Comparison of ENCODE assay signal across 14 cellular contexts in genomic region chr16:3589001-3589400, GRCh38. TPM values are rescaled to one million over a fixed set of nuclear protein-coding genes. Genes with fewer than 3 reads are reported as not detected.
DNase-seq lines count a peak whose midpoint lies in the region; ATAC-seq and TF ChIP-seq lines count a peak whose summit lies in the region.
"Had no signal": no experiment of that assay in that cellular context is flagged by ENCODE, and none has a peak within 500 bp of the region (broad histone marks: within the 10 kb centered on the region; RNA-seq: fewer than 3 reads in every experiment).

No MANE protein-coding gene starts in this region.

- DNase-seq in OCI-LY7 (ENCODE audit: low spot score) (no peak), lower lobe of right lung (peak; percentile 47), NCI-H1436 (lab: John Stamatoyannopoulos, UW) (no peak), left lobe of liver (ENCODE audit: low spot score) (no peak), PC-3 (no peak)
- DNase-seq in stimulated activated naive B cell treated with anti-CD40 and anti-IgM and Interleukin-4, amounts not matched to agents 10 μg/mL and 1 μg/mL and 100 μg/mL, for 72 hours = no peak
- DNase-seq: Caco-2; CD8-positive, alpha-beta memory T cell; DND-41; HCEC 1CT; HFFc6 had no signal

- H3K9me3 ChIP-seq in DOHH2 (ENCODE audit: control insufficient read depth, insufficient read depth, low read length) (no peaks in the 10 kb centered on the region), OCI-LY7 (ENCODE audit: low read length) (no peaks in the 10 kb centered on the region), lower lobe of right lung (no peaks in the 10 kb centered on the region), PC-3 (ENCODE audit: low read length) (no peaks in the 10 kb centered on the region)
- H3K9me3 ChIP-seq: Caco-2 had no signal

- H4K20me1 ChIP-seq in DOHH2 (ENCODE audit: control insufficient read depth, insufficient read depth, low read depth, low read length) (no peaks in the 10 kb centered on the region), OCI-LY7 (ENCODE audit: insufficient read depth, low read length) (no peaks in the 10 kb centered on the region), PC-3 (ENCODE audit: low read length) (no peaks in the 10 kb centered on the region)

- H3F3A ChIP-seq in DOHH2 (ENCODE audit: control insufficient read depth, insufficient read depth) = peaks cover 12% of the 10 kb centered on the region
- H3F3A ChIP-seq in PC-3 (ENCODE audit: low read length, unreplicated experiment) = no peaks in the 10 kb centered on the region

- peak overlapping the region; percentile 75; the same call in 1 of the 2 replicates for H3K4me2 ChIP-seq in DOHH2 (ENCODE audit: low read length)
- peak overlapping the region; percentile 71 for H3K4me2 ChIP-seq in OCI-LY7 (ENCODE audit: low read length)
- no peak overlapping the region for H3K4me2 ChIP-seq in PC-3 (ENCODE audit: low read length)

- ATAC-seq in lower lobe of right lung (no peak), left lobe of liver (no peak), PC-3 (no peak)
- no peak for ATAC-seq in stimulated activated naive B cell treated with anti-CD40 and anti-IgM and Interleukin-4, amounts not matched to agents 10 μg/mL and 1 μg/mL and 100 μg/mL, for 72 hours (replicated peaks)
- ATAC-seq: HepG2 had no signal

- H3K4me3 Mint-ChIP-seq in stimulated activated naive B cell treated with anti-CD40 and anti-IgM and Interleukin-4, amounts not matched to agents 10 μg/mL and 1 μg/mL and 100 μg/mL, for 72 hours = no peak overlapping the region
- H3K4me3 Mint-ChIP-seq: B cell; CD8-positive, alpha-beta memory T cell; HFFc6 had no signal

- H3K4me1 Mint-ChIP-seq in stimulated activated naive B cell treated with anti-CD40 and anti-IgM and Interleukin-4, amounts not matched to agents 10 μg/mL and 1 μg/mL and 100 μg/mL, for 72 hours = peaks cover 0 to 3% of the 10 kb centered on the region in 2 donors

- H3K36me3 Mint-ChIP-seq in stimulated activated naive B cell treated with anti-CD40 and anti-IgM and Interleukin-4, amounts not matched to agents 10 μg/mL and 1 μg/mL and 100 μg/mL, for 72 hours = peaks cover 35 to 64% of the 10 kb centered on the region in 2 donors

- no peak overlapping the region for H2AFZ ChIP-seq in OCI-LY7 (ENCODE audit: low read length)
- H2AFZ ChIP-seq in PC-3 (ENCODE audit: low read length) = no peak overlapping the region

- intact Hi-C loops in OCI-LY7 (cut with micrococcal nuclease; ENCODE audit: unreplicated experiment) = loop anchor here (5.0 kb wide), 1 partner anchor 62 kb away; no protein-coding TSS in a partner anchor
- intact Hi-C loops in lower lobe of right lung (cut with DNase I) = no loop called here
- intact Hi-C loops in PC-3 (cut with micrococcal nuclease) = no loop called here

- CTCF ChIA-PET in OCI-LY7 (lab: Charles Lee; ENCODE audit: unreplicated experiment) = no interaction called here
- CTCF ChIA-PET in PC-3 (lab: Charles Lee) = no interaction called here

- no peak overlapping the region for H3K9ac ChIP-seq in PC-3 (ENCODE audit: low read length)

- no peaks in the 10 kb centered on the region for H3K9me3 Mint-ChIP-seq in stimulated activated naive B cell treated with anti-CD40 and anti-IgM and Interleukin-4, amounts not matched to agents 10 μg/mL and 1 μg/mL and 100 μg/mL, for 72 hours
- H3K9me3 Mint-ChIP-seq: CD8-positive, alpha-beta memory T cell; HFFc6 had no signal

- peaks cover 72% of the 10 kb centered on the region for H3K36me3 ChIP-seq in DOHH2 (ENCODE audit: control insufficient read depth, low read length)
- peaks cover 68% of the 10 kb centered on the region for H3K36me3 ChIP-seq in OCI-LY7 (ENCODE audit: insufficient read depth, low read length)
- H3K36me3 ChIP-seq in lower lobe of right lung = peaks cover 17% of the 10 kb centered on the region
- no peaks in the 10 kb centered on the region for H3K36me3 ChIP-seq in PC-3 (ENCODE audit: low read depth, low read length)

- H3K27me3 ChIP-seq in DOHH2 (ENCODE audit: control insufficient read depth, low read length) = no peaks in the 10 kb centered on the region
- no peaks in the 10 kb centered on the region for H3K27me3 ChIP-seq in lower lobe of right lung (ENCODE audit: low read depth)
- H3K27me3 ChIP-seq in PC-3 (ENCODE audit: low read length) = no peaks in the 10 kb centered on the region

- peak overlapping the region; percentile 94 for H3K27ac ChIP-seq in DOHH2 (ENCODE audit: low read depth, low read length)
- peak overlapping the region; percentile 95 for H3K27ac ChIP-seq in OCI-LY7 (ENCODE audit: low read depth, low read length, poor library complexity, severe bottlenecking)
- no peak overlapping the region for H3K27ac ChIP-seq in lower lobe of right lung
- no peak overlapping the region for H3K27ac ChIP-seq in PC-3 (ENCODE audit: low read length)

- no peaks in the 10 kb centered on the region for H3K9me2 ChIP-seq in DOHH2 (replicated peaks; ENCODE audit: control insufficient read depth, low read length)
- H3K9me2 ChIP-seq in OCI-LY7 (ENCODE audit: insufficient read depth, low read length) = no peaks in the 10 kb centered on the region
- no peaks in the 10 kb centered on the region for H3K9me2 ChIP-seq in PC-3 (replicated peaks; ENCODE audit: low read length)

- H3K27me3 Mint-ChIP-seq in stimulated activated naive B cell treated with anti-CD40 and anti-IgM and Interleukin-4, amounts not matched to agents 10 μg/mL and 1 μg/mL and 100 μg/mL, for 72 hours = no peaks in the 10 kb centered on the region
- H3K27me3 Mint-ChIP-seq: B cell; CD8-positive, alpha-beta memory T cell had no signal

- H3K4me1 ChIP-seq in DOHH2 (ENCODE audit: control insufficient read depth, low read length) = peaks cover 47% of the 10 kb centered on the region
- H3K4me1 ChIP-seq in OCI-LY7 (ENCODE audit: insufficient read depth, low read length, poor library complexity, severe bottlenecking) = peaks cover 40% of the 10 kb centered on the region
- peaks cover 23% of the 10 kb centered on the region for H3K4me1 ChIP-seq in lower lobe of right lung
- H3K4me1 ChIP-seq in PC-3 (ENCODE audit: insufficient read depth, low read length) = no peaks in the 10 kb centered on the region
- H3K4me1 ChIP-seq: Caco-2 had no signal

- TF ChIP-seq CTCF in DOHH2 (IDR thresholded peaks at IDR 0.05; ENCODE audit: low read depth, low read length, poor library complexity, severe bottlenecking) (no peak), OCI-LY7 (conservative IDR thresholded peaks at IDR 0.05; ENCODE audit: low read length) (no peak), lower lobe of right lung (IDR thresholded peaks at IDR 0.05) (no peak), PC-3 (conservative IDR thresholded peaks at IDR 0.05; ENCODE audit: low read depth, low read length) (no peak)

- H3K79me2 ChIP-seq in DOHH2 (ENCODE audit: control insufficient read depth, low read length) (peaks cover 31% of the 10 kb centered on the region), OCI-LY7 (ENCODE audit: insufficient read depth, low read depth, low read length) (peaks cover 21% of the 10 kb centered on the region; the same call in 1 of the 2 replicates), PC-3 (ENCODE audit: low read length) (no peaks in the 10 kb centered on the region)

- BruUV-seq in OCI-LY7 (replicated peaks; lab: Mats Ljungman, UMichigan) = no TSS peak
- no TSS peak for BruUV-seq in PC-3 (replicated peaks; lab: Mats Ljungman, UMichigan)

- H3K4me3 ChIP-seq in DOHH2 (ENCODE audit: low read length) (no peak overlapping the region), OCI-LY7 (ENCODE audit: low read depth, low read length, poor library complexity, severe bottlenecking) (no peak overlapping the region), lower lobe of right lung (no peak overlapping the region), PC-3 (ENCODE audit: low read length) (no peak overlapping the region)

- H3K27ac Mint-ChIP-seq in stimulated activated naive B cell treated with anti-CD40 and anti-IgM and Interleukin-4, amounts not matched to agents 10 μg/mL and 1 μg/mL and 100 μg/mL, for 72 hours = no peak overlapping the region
- H3K27ac Mint-ChIP-seq: B cell, HFFc6 had no signal

- POLR2A ChIA-PET in OCI-LY7 (lab: Charles Lee) = no interaction called here
- POLR2A ChIA-PET in PC-3 (lab: Charles Lee; ENCODE audit: unreplicated experiment) = no interaction called here

RNA-seq across cellular contexts. Expression of gene NLRC3, which starts 11.8 kb away (rescaled TPM):
- total RNA-seq in OCI-LY7 (2014; rRNA removed; shearing (Covaris generic)) = 42.7 and 50.6 TPM in 2 replicates
- total RNA-seq in OCI-LY7 (2022) (59.4 and 74.0 TPM in 2 replicates), lower lobe of right lung (3.9 TPM), left lobe of liver (0.81 TPM), PC-3 (2014; rRNA removed) (not detected in 2 replicates)
- total RNA-seq: Caco-2, HepG2, HFFc6 had no signal

RNA-seq across cellular contexts. Expression of gene SLX4, which starts 22.4 kb away (rescaled TPM):
- total RNA-seq in OCI-LY7 (2014; rRNA removed; shearing (Covaris generic)) = 13.2 and 13.7 TPM in 2 replicates
- total RNA-seq in OCI-LY7 (2022) (35.7 and 40.0 TPM in 2 replicates), lower lobe of right lung (5.7 TPM), left lobe of liver (2.8 TPM), PC-3 (2014; rRNA removed) (5.1 and 5.9 TPM in 2 replicates)

Comparison
In these comparisons a context has a peak if more than half of its experiments do, and no peak if none do; other contexts are left out.
1. H3K27ac ChIP-seq: peak in DOHH2 (single experiment) and OCI-LY7 (single experiment); none in lower lobe of right lung (single experiment) and PC-3 (single experiment).